ENCODE assay signal across 8 cellular contexts in genomic region chr2:12493031-12493513, GRCh38.
A peak's percentile ranks its signal among the peaks of the same experiment; 100 is the strongest.
DNase-seq lines count a peak whose midpoint lies in the region; ATAC-seq and TF ChIP-seq lines count a peak whose summit lies in the region.

No MANE protein-coding gene starts in this region.

- DNase-seq in CD4-positive, alpha-beta memory T cell, result peak in 2 of 5 donors; percentile 23 to 52
- peak; percentile 76 to 87 for DNase-seq in PC-9
- DNase-seq in astrocyte of the hippocampus (ENCODE audit: low read depth, low spot score), result peak; percentile 66
- peak; percentile 10 for DNase-seq in medulla oblongata (ENCODE audit: extremely low spot score)
- no peak for DNase-seq in NOMO-1 treated with dmso at 0.1 percent for 144 hours (lab: John Stamatoyannopoulos, UW; ENCODE audit: unreplicated experiment)
- DNase-seq in OCI-LY7 (ENCODE audit: low spot score), result no peak

- no peak for TF ChIP-seq CTCF in PC-9 (conservative IDR thresholded peaks at IDR 0.05)
- TF ChIP-seq CTCF in OCI-LY7 (conservative IDR thresholded peaks at IDR 0.05; ENCODE audit: low read length), result no peak

- H3K36me3 Mint-ChIP-seq in CD4-positive, alpha-beta memory T cell, result peaks cover 3 to 6% of the 10 kb centered on the region in 2 donors

- H3K27me3 ChIP-seq in CD4-positive, alpha-beta memory T cell (ENCODE audit: insufficient read depth, low read length), result no peaks in the 10 kb centered on the region
- no peaks in the 10 kb centered on the region for H3K27me3 ChIP-seq in PC-9 (ENCODE audit: insufficient read depth, low read depth)

- no peaks in the 10 kb centered on the region for H4K20me1 ChIP-seq in PC-9 (ENCODE audit: insufficient read depth)
- H4K20me1 ChIP-seq in OCI-LY7 (ENCODE audit: insufficient read depth, low read length), result no peaks in the 10 kb centered on the region

- H3K4me2 ChIP-seq in PC-9 (peak overlapping the region; percentile 37), OCI-LY7 (ENCODE audit: low read length) (no peak overlapping the region)

- CTCF ChIA-PET in CD4-positive, alpha-beta memory T cell (lab: Charles Lee; ENCODE audit: partially characterized antibody), result interaction anchor here (1.0 to 1.2 kb wide), 2 partner anchors 8 to 224 kb away, joined by 3 to 5 read pairs; partner anchors contain the start of gene TRIB2
- CTCF ChIA-PET in PC-9 (lab: Charles Lee), result no interaction called here
- CTCF ChIA-PET in OCI-LY7 (lab: Charles Lee; ENCODE audit: unreplicated experiment), result no interaction called here

- H3K27ac Mint-ChIP-seq in CD4-positive, alpha-beta memory T cell, result peak overlapping the region; percentile 80 to 95 (median 94)

- BruUV-seq in PC-9 (replicated peaks; lab: Mats Ljungman, UMichigan), result no TSS peak
- BruUV-seq in OCI-LY7 (replicated peaks; lab: Mats Ljungman, UMichigan), result no TSS peak

- no peaks in the 10 kb centered on the region for H3K27me3 Mint-ChIP-seq in CD4-positive, alpha-beta memory T cell

- H2AFZ ChIP-seq in PC-9 (peak overlapping the region; percentile 42; the same call in 1 of the 2 replicates), OCI-LY7 (ENCODE audit: low read length) (no peak overlapping the region)

- no peak overlapping the region for H3K4me3 ChIP-seq in CD4-positive, alpha-beta memory T cell (ENCODE audit: low read length in 2 of 2)
- no peak overlapping the region for H3K4me3 ChIP-seq in PC-9
- H3K4me3 ChIP-seq in OCI-LY7 (ENCODE audit: low read depth, low read length, poor library complexity, severe bottlenecking), result no peak overlapping the region

- H3K36me3 ChIP-seq in CD4-positive, alpha-beta memory T cell (ENCODE audit: insufficient read depth, low read length), result no peaks in the 10 kb centered on the region
- H3K36me3 ChIP-seq in PC-9 (ENCODE audit: low read depth), result no peaks in the 10 kb centered on the region
- H3K36me3 ChIP-seq in OCI-LY7 (ENCODE audit: insufficient read depth, low read length), result no peaks in the 10 kb centered on the region

- H3K9me2 ChIP-seq in PC-9 (ENCODE audit: insufficient read depth) (no peaks in the 10 kb centered on the region), OCI-LY7 (ENCODE audit: insufficient read depth, low read length) (no peaks in the 10 kb centered on the region)

- H3K4me1 ChIP-seq in CD4-positive, alpha-beta memory T cell (ENCODE audit: insufficient read depth, low read length), result peaks cover 77% of the 10 kb centered on the region
- H3K4me1 ChIP-seq in PC-9 (replicated peaks; ENCODE audit: insufficient read depth) (peaks cover 12% of the 10 kb centered on the region), OCI-LY7 (ENCODE audit: insufficient read depth, low read length, poor library complexity, severe bottlenecking) (peaks cover 8% of the 10 kb centered on the region)

- H3K9me3 ChIP-seq in CD4-positive, alpha-beta memory T cell (ENCODE audit: control insufficient read depth in 1 of 2, low read length in 2 of 2), result no peaks in the 10 kb centered on the region
- no peaks in the 10 kb centered on the region for H3K9me3 ChIP-seq in PC-9 (ENCODE audit: insufficient read depth, low read depth)
- H3K9me3 ChIP-seq in OCI-LY7 (ENCODE audit: low read length), result no peaks in the 10 kb centered on the region

- H3K27ac ChIP-seq in CD4-positive, alpha-beta memory T cell (ENCODE audit: low read depth, low read length), result no peak overlapping the region
- H3K27ac ChIP-seq in PC-9 (peak overlapping the region; percentile 23), OCI-LY7 (ENCODE audit: low read depth, low read length, poor library complexity, severe bottlenecking) (no peak overlapping the region)

- peaks cover 0 to 2% (median 0%) of the 10 kb centered on the region in 8 donors for H3K9me3 Mint-ChIP-seq in CD4-positive, alpha-beta memory T cell

- ATAC-seq in GM18517 (IDR thresholded peaks at IDR 0.05; ENCODE audit: unreplicated experiment) (no peak), HG02623 (IDR thresholded peaks at IDR 0.05; ENCODE audit: unreplicated experiment) (no peak)

- peaks cover 15% of the 10 kb centered on the region for H3F3A ChIP-seq in PC-9 (ENCODE audit: insufficient read depth, low read depth)

- H3K4me3 Mint-ChIP-seq in CD4-positive, alpha-beta memory T cell, result peak overlapping the region in 7 of 8 donors; percentile 34 to 78 (median 67)

- intact Hi-C loops in CD4-positive, alpha-beta memory T cell (cut with micrococcal nuclease), result no loop called here
- intact Hi-C loops in PC-9 (cut with micrococcal nuclease; ENCODE audit: unreplicated experiment) (loop anchor here (2.0 kb wide), 1 partner anchor 36 kb away; no protein-coding TSS in a partner anchor), OCI-LY7 (cut with micrococcal nuclease; ENCODE audit: unreplicated experiment) (no loop called here)

- H3K4me1 Mint-ChIP-seq in CD4-positive, alpha-beta memory T cell, result peaks cover 64 to 79% (median 71%) of the 10 kb centered on the region in 4 donors

- POLR2A ChIA-PET in CD4-positive, alpha-beta memory T cell (lab: Charles Lee; ENCODE audit: partially characterized antibody), result interaction anchor here (1.0 to 8.2 kb wide), 3 partner anchors 9 to 71 kb away, joined by 3 to 164 read pairs (median 3); no protein-coding TSS in a partner anchor
- POLR2A ChIA-PET in PC-9 (lab: Charles Lee; ENCODE audit: unreplicated experiment) (interaction anchor here (0.7 kb wide), 1 partner anchor 1660 kb away, joined by 3 read pairs; no protein-coding TSS in a partner anchor), OCI-LY7 (lab: Charles Lee) (interaction anchor here (0.6 to 0.7 kb wide), 2 partner anchors 16 to 217 kb away, joined by 3 to 5 read pairs; no protein-coding TSS in a partner anchor)

- H3K79me2 ChIP-seq in PC-9 (ENCODE audit: low read depth) (no peaks in the 10 kb centered on the region), OCI-LY7 (ENCODE audit: insufficient read depth, low read depth, low read length) (no peaks in the 10 kb centered on the region)

Comparison
In these comparisons a context has a peak if more than half of its experiments do, and no peak if none do; other contexts are left out.
1. DNase-seq: peak in PC-9 (2 of 2), astrocyte of the hippocampus (single experiment) and medulla oblongata (single experiment); none in NOMO-1 treated with dmso at 0.1 percent for 144 hours (single experiment) and OCI-LY7 (single experiment).